Comparison of ENCODE assay signal across 9 cellular contexts in the genomic region with DNA sequence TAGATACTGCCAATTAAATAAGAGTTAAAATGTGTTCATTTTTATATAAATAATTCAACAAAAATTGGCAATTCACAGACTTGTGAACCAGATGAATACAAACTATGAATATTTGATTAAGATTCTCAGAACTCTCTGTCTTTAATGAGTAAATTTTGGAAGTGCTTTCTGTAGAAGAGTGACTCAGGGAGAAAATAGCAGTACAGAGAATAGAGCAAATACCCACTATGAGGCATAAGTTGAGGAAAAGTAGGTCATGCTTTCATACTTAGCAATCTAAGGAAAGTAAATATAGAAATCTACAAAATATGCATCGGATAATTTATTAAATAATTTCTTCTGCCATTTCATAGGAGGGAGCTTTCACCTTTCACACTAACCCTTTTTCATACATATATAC.
"Had no signal": no experiment of that assay in that cellular context is flagged by ENCODE, and none has a peak within 500 bp of the region (broad histone marks: within the 10 kb centered on the region; RNA-seq: fewer than 3 reads in every experiment).

No MANE protein-coding gene starts in this region.

- H3K4me1 ChIP-seq: HAP-1 had no signal

- H3K36me3 Mint-ChIP-seq: IgD-negative memory B cell had no signal

- H3K9me3 Mint-ChIP-seq: IgD-negative memory B cell had no signal

- H3K9ac ChIP-seq: GM23248 had no signal

- H3K27ac Mint-ChIP-seq: HFFc6, IgD-negative memory B cell had no signal

- H3K36me3 ChIP-seq: HAP-1 had no signal

- ATAC-seq: HCT116, HepG2 had no signal

- H3K4me3 ChIP-seq: GM23248, HAP-1 had no signal

- H3K9me3 ChIP-seq: HAP-1 had no signal

- H3K27ac ChIP-seq: GM23248, HL-60 had no signal

- H3K4me1 Mint-ChIP-seq: IgD-negative memory B cell had no signal

- H3K4me3 Mint-ChIP-seq: HFFc6, IgD-negative memory B cell had no signal

- H3K27me3 Mint-ChIP-seq: IgD-negative memory B cell had no signal

- FAIRE-seq: HepG2 had no signal

- DNase-seq: GM23248, GOT3, H7, HFFc6 had no signal
